ENCODE assay signal across 1 cellular context in genomic region chr9:96654450-96655197, GRCh38.
TF ChIP-seq lines count a peak whose summit lies in the region.

No MANE protein-coding gene starts in this region.

TF ChIP-seq in WTC11, 78 proteins besides CTCF, POLR2A, EP300 and RAD21 (continued from another document and continues in another):
- TF ChIP-seq SOX15 (CRISPR knock-in tag; IDR thresholded peaks at IDR 0.05) (no peak), MYBL2 (CRISPR knock-in tag; IDR thresholded peaks at IDR 0.05) (no peak), ARID4B (CRISPR knock-in tag; IDR thresholded peaks at IDR 0.05; ENCODE audit: borderline replicate concordance) (no peak), PREB (CRISPR knock-in tag; IDR thresholded peaks at IDR 0.05; ENCODE audit: borderline replicate concordance) (no peak), NFYB (CRISPR knock-in tag; conservative IDR thresholded peaks at IDR 0.05; ENCODE audit: low read depth) (no peak), SMAD3 (CRISPR knock-in tag; IDR thresholded peaks at IDR 0.05; ENCODE audit: borderline replicate concordance) (no peak), JAZF1 (CRISPR knock-in tag; IDR thresholded peaks at IDR 0.05) (no peak), ZNF532 (CRISPR knock-in tag; IDR thresholded peaks at IDR 0.05; ENCODE audit: borderline replicate concordance) (no peak), E2F1 (CRISPR knock-in tag; IDR thresholded peaks at IDR 0.05) (no peak), IRF2 (CRISPR knock-in tag; IDR thresholded peaks at IDR 0.05; ENCODE audit: borderline replicate concordance, low read depth) (no peak), USF2 (CRISPR knock-in tag; IDR thresholded peaks at IDR 0.05) (no peak), ATF6 (CRISPR knock-in tag; IDR thresholded peaks at IDR 0.05) (no peak), PRDM15 (CRISPR knock-in tag; IDR thresholded peaks at IDR 0.05) (no peak), GABPB1 (CRISPR knock-in tag; IDR thresholded peaks at IDR 0.05) (0 out of 2 replicates have a peak, but pooled peaks have one; percentile 28), GRHL2 (CRISPR knock-in tag; IDR thresholded peaks at IDR 0.05; ENCODE audit: insufficient replicate concordance, severe bottlenecking) (no peak), ZNF512 (CRISPR knock-in tag; IDR thresholded peaks at IDR 0.05; ENCODE audit: borderline replicate concordance) (no peak), ZBTB43 (CRISPR knock-in tag; IDR thresholded peaks at IDR 0.05) (0 out of 2 replicates have a peak, but pooled peaks have one; percentile 24), STAT6 (CRISPR knock-in tag; conservative IDR thresholded peaks at IDR 0.05; ENCODE audit: low read depth) (no peak), ZNF416 (CRISPR knock-in tag; IDR thresholded peaks at IDR 0.05) (no peak), CREM (CRISPR knock-in tag; IDR thresholded peaks at IDR 0.05) (0 out of 2 replicates have a peak, but pooled peaks have one; percentile 28), KAT7 (CRISPR knock-in tag; IDR thresholded peaks at IDR 0.05; ENCODE audit: borderline replicate concordance) (no peak), EMX1 (CRISPR knock-in tag; IDR thresholded peaks at IDR 0.05) (no peak)
